ENCODE assay signal across 1 cellular context in genomic region chr1:228393268-228393699, GRCh38.
TF ChIP-seq lines count a peak whose summit lies in the region.

No MANE protein-coding gene starts in this region.

TF ChIP-seq in GM23338, 12 proteins besides CTCF, POLR2A, EP300 and RAD21 (continued from another document):
- TF ChIP-seq ZNF462 (CRISPR knock-in tag; IDR thresholded peaks at IDR 0.05) (no peak), REST (IDR thresholded peaks at IDR 0.05; ENCODE audit: unreplicated experiment) (no peak)
